Comparison of ENCODE assay signal across 8 cellular contexts in genomic region chr10:14325325-14325955, GRCh38. TPM values are rescaled to one million over a fixed set of nuclear protein-coding genes. Genes with fewer than 3 reads are reported as not detected.
DNase-seq lines count a peak whose midpoint lies in the region; ATAC-seq and TF ChIP-seq lines count a peak whose summit lies in the region.

No MANE protein-coding gene starts in this region.

- peaks cover 0 to 3% (median 0%) of the 10 kb centered on the region in 3 donors for H3K27me3 ChIP-seq in gastrocnemius medialis

- no peak for TF ChIP-seq POLR2A in gastrocnemius medialis (IDR thresholded peaks at IDR 0.05)

- no peak overlapping the region for H3K4me3 ChIP-seq in OCI-LY7 (ENCODE audit: low read depth, low read length, poor library complexity, severe bottlenecking)
- H3K4me3 ChIP-seq in gastrocnemius medialis: no peak overlapping the region

- H3K36me3 ChIP-seq in OCI-LY7 (ENCODE audit: insufficient read depth, low read length) (no peaks in the 10 kb centered on the region), gastrocnemius medialis (no peaks in the 10 kb centered on the region)

- no peaks in the 10 kb centered on the region for H3K4me1 ChIP-seq in OCI-LY7 (ENCODE audit: insufficient read depth, low read length, poor library complexity, severe bottlenecking)
- no peaks in the 10 kb centered on the region for H3K4me1 ChIP-seq in gastrocnemius medialis

- no peaks in the 10 kb centered on the region for H4K20me1 ChIP-seq in OCI-LY7 (ENCODE audit: insufficient read depth, low read length)

- H2AFZ ChIP-seq in OCI-LY7 (ENCODE audit: low read length): no peak overlapping the region

- no peaks in the 10 kb centered on the region for H3K9me3 ChIP-seq in OCI-LY7 (ENCODE audit: low read length)
- no peaks in the 10 kb centered on the region for H3K9me3 ChIP-seq in gastrocnemius medialis

- TF ChIP-seq CTCF in GM12872 (IDR thresholded peaks at IDR 0.05; ENCODE audit: insufficient read depth, low read depth, low read length) (peak; percentile 77), OCI-LY7 (conservative IDR thresholded peaks at IDR 0.05; ENCODE audit: low read length) (peak; percentile 91), gastrocnemius medialis (IDR thresholded peaks at IDR 0.05 in 4 of 5, conservative IDR thresholded peaks at IDR 0.05 in 1 of 5) (no peak)

- H3K4me2 ChIP-seq in OCI-LY7 (ENCODE audit: low read length): no peak overlapping the region

- POLR2A ChIA-PET in OCI-LY7 (lab: Charles Lee): no interaction called here

- CTCF ChIA-PET in OCI-LY7 (lab: Charles Lee; ENCODE audit: unreplicated experiment): no interaction called here

- intact Hi-C loops in OCI-LY7 (cut with micrococcal nuclease; ENCODE audit: unreplicated experiment): no loop called here
- intact Hi-C loops in gastrocnemius medialis (cut with DNase I; ENCODE audit: low total_unique reads): no loop called here

- peak; percentile 46 for DNase-seq in OCI-LY7 (ENCODE audit: low spot score)
- peak; percentile 0 for DNase-seq in activated gamma-delta T cell treated with anti-CD3 and anti-CD28 coated beads, Interleukin-2, amount 50 U/mL, for 16 hours (ENCODE audit: low read depth)
- DNase-seq in islet precursor cell: peak; percentile 66
- peak; percentile 82 for DNase-seq in stimulated activated CD8-positive, alpha-beta memory T cell treated with anti-CD3 and anti-CD28 coated beads, Interleukin-4, amount 100 ng/mL, for 48 hours
- DNase-seq in gastrocnemius medialis: no peak
- no peak for DNase-seq in amniotic stem cell (lab: John Stamatoyannopoulos, UW)

- no TSS peak for BruUV-seq in OCI-LY7 (replicated peaks; lab: Mats Ljungman, UMichigan)

- ATAC-seq in HG03442 (IDR thresholded peaks at IDR 0.05; ENCODE audit: unreplicated experiment) (no peak), gastrocnemius medialis (no peak)

- no peaks in the 10 kb centered on the region for H3K79me2 ChIP-seq in OCI-LY7 (ENCODE audit: insufficient read depth, low read depth, low read length)

- in situ Hi-C loops in gastrocnemius medialis (cut with MboI; ENCODE audit: low sequenced_read_pairs in 4 of 4): no loop called here

- H3K9me2 ChIP-seq in OCI-LY7 (ENCODE audit: insufficient read depth, low read length): no peaks in the 10 kb centered on the region

- H3K27ac ChIP-seq in OCI-LY7 (ENCODE audit: low read depth, low read length, poor library complexity, severe bottlenecking) (no peak overlapping the region), gastrocnemius medialis (no peak overlapping the region)

RNA-seq across cellular contexts. Expression of gene FRMD4A, which starts 5.3 kb away (rescaled TPM):
- 0.36 TPM in 1 of 2 replicates, not detected in the other for total RNA-seq in OCI-LY7 (2014; rRNA removed; shearing (Covaris generic))
- total RNA-seq in OCI-LY7 (2022) (0.17 TPM in 1 of 2 replicates, not detected in the other), gastrocnemius medialis (1 to 10 TPM; 4.4 to 7.1 (median 5.2) TPM)

Comparison
In these comparisons a context has a peak if more than half of its experiments do, and no peak if none do; other contexts are left out.
1. CTCF ChIP-seq: peak in GM12872 (single experiment) and OCI-LY7 (single experiment); none in gastrocnemius medialis (0 of 5).
2. DNase-seq: peak in OCI-LY7 (single experiment), activated gamma-delta T cell treated with anti-CD3 and anti-CD28 coated beads, Interleukin-2, amount 50 U/mL, for 16 hours (single experiment), islet precursor cell (single experiment) and stimulated activated CD8-positive, alpha-beta memory T cell treated with anti-CD3 and anti-CD28 coated beads, Interleukin-4, amount 100 ng/mL, for 48 hours (single experiment); none in gastrocnemius medialis (0 of 2) and amniotic stem cell (single experiment).